In genomic region chr17:81566461-81567126, GRCh38 we compare ENCODE assay signal across 8 cellular contexts. TPM values are rescaled to one million over a fixed set of nuclear protein-coding genes. Genes with fewer than 3 reads are reported as not detected.
DNase-seq lines count a peak whose midpoint lies in the region; ATAC-seq, FAIRE-seq and TF ChIP-seq lines count a peak whose summit lies in the region.

No MANE protein-coding gene starts in this region.

- H3K27ac ChIP-seq in A549 = peak overlapping the region; percentile 88 to 91

- TF ChIP-seq POLR2A in A549 (IDR thresholded peaks at IDR 0.05; ENCODE audit: low read length) = no peak

- 3% methylated on average over 8 of the region's 8 CpGs for WGBS in A549 (ENCODE audit: missing lambda C conversion rate)

- peaks cover 70% of the 10 kb centered on the region for H3K4me1 ChIP-seq in A549

- H3K4me3 ChIP-seq in A549 (peak overlapping the region; percentile 29; the same call in 2 of the 3 replicates), fibroblast of mammary gland (ENCODE audit: control insufficient read depth, low read depth, low read length) (peak overlapping the region; percentile 19)

- CTCF ChIA-PET in A549 (lab: Yijun Ruan, JAX) = interaction anchor here (0.6 to 45.0 kb wide), 14 partner anchors 4 to 312 kb away, joined by 3 to 1604 read pairs (median 4); partner anchors contain the start of gene FAAP100

- ATAC-seq in A549 (peak; percentile 85 to 91), HG03342 (IDR thresholded peaks at IDR 0.05; ENCODE audit: unreplicated experiment) (no peak)

- DNase-seq in A549 (ENCODE audit: low read depth in 1 of 2, low spot score in 1 of 2) (peak; percentile 85 to 89), HTR-8/SVneo (ENCODE audit: insufficient read length, low spot score) (peak; percentile 85), RKO (ENCODE audit: low spot score) (peak; percentile 66), fibroblast of mammary gland (ENCODE audit: low read depth) (peak; percentile 90), posterior cingulate gyrus (peak in 7 of 10 donors; percentile 38 to 87 (median 51)), NCI-H526 (lab: John Stamatoyannopoulos, UW) (no peak)
- DNase-seq in activated CD8-positive, alpha-beta memory T cell treated with anti-CD3 and anti-CD28 coated beads for 24 hours = no peak

- TF ChIP-seq RAD21 in A549 (conservative IDR thresholded peaks at IDR 0.05 in 1 of 2, IDR thresholded peaks at IDR 0.05 in 1 of 2) = peak; percentile 32 to 44

- FAIRE-seq in A549 (lab: Jason Lieb, UNC) (peak; percentile 99), HTR-8/SVneo (lab: Jason Lieb, UNC) (peak; percentile 33)

- intact Hi-C loops in posterior cingulate gyrus (cut with DNase I) = no loop called here

- H3K4me2 ChIP-seq in A549 = peak overlapping the region; percentile 93

- no peak for TF ChIP-seq CTCF in A549 (IDR thresholded peaks at IDR 0.05)
- no peak for TF ChIP-seq CTCF in fibroblast of mammary gland (conservative IDR thresholded peaks at IDR 0.05; ENCODE audit: control insufficient read depth, insufficient read depth, low read depth, low read length)

- H3K9me3 ChIP-seq in A549 = no peaks in the 10 kb centered on the region

- POLR2A ChIA-PET in A549 (lab: Yijun Ruan, JAX) = interaction anchor here (0.5 to 2.5 kb wide), 13 partner anchors 10 to 76 kb away, joined by 3 to 32 read pairs (median 5); partner anchors contain the start of gene FAAP100

- TF ChIP-seq EP300 in A549 (IDR thresholded peaks at IDR 0.05) = peak; percentile 49 to 87; a peak in 3 of 5 replicates

TF ChIP-seq in A549, 52 proteins besides CTCF, POLR2A, EP300 and RAD21 (continues in another document):
- TF ChIP-seq REST (IDR thresholded peaks at IDR 0.05) (no peak), FOSB (CRISPR knock-in tag; IDR thresholded peaks at IDR 0.05) (no peak), FOSL2 (IDR thresholded peaks at IDR 0.05) (peak; percentile 53), FOSL2 (CRISPR knock-in tag; IDR thresholded peaks at IDR 0.05) (peak; percentile 72), RFX5 (IDR thresholded peaks at IDR 0.05) (no peak), NR3C1 (IDR thresholded peaks at IDR 0.05) (no peak), KDM5A (IDR thresholded peaks at IDR 0.05) (no peak), NFE2L2 (conservative IDR thresholded peaks at IDR 0.05; ENCODE audit: low read length) (no peak), GATA3 (IDR thresholded peaks at IDR 0.05; ENCODE audit: borderline replicate concordance) (peak; percentile 86; the same call in 1 of the 2 replicates), POLR2AphosphoS2 (conservative IDR thresholded peaks at IDR 0.05; ENCODE audit: low read length) (no peak), SMC3 (IDR thresholded peaks at IDR 0.05) (peak; percentile 44; the same call in 1 of the 3 replicates), JUNB (IDR thresholded peaks at IDR 0.05) (peak; percentile 87), EHF (CRISPR knock-in tag; IDR thresholded peaks at IDR 0.05) (no peak), EHMT2 (IDR thresholded peaks at IDR 0.05; ENCODE audit: low read depth) (no peak), HDAC2 (IDR thresholded peaks at IDR 0.05) (no peak), CEBPB (IDR thresholded peaks at IDR 0.05) (peak in 1 of 2 experiments; percentile 62; a peak in 2 of 4 replicates), MAFK (IDR thresholded peaks at IDR 0.05; ENCODE audit: partially characterized antibody) (peak; percentile 96), BHLHE40 (IDR thresholded peaks at IDR 0.05; ENCODE audit: low read depth, low read length) (no peak), SREBF2 (IDR thresholded peaks at IDR 0.05) (no peak), HEYL (CRISPR knock-in tag; IDR thresholded peaks at IDR 0.05) (no peak), FOXS1 (CRISPR knock-in tag; IDR thresholded peaks at IDR 0.05) (no peak), RARB (CRISPR knock-in tag; IDR thresholded peaks at IDR 0.05) (no peak), ZSCAN20 (CRISPR knock-in tag; IDR thresholded peaks at IDR 0.05) (no peak), CBX8 (IDR thresholded peaks at IDR 0.05) (no peak), ZNF302 (CRISPR knock-in tag; IDR thresholded peaks at IDR 0.05) (no peak)
- TF ChIP-seq, protein P1, sequence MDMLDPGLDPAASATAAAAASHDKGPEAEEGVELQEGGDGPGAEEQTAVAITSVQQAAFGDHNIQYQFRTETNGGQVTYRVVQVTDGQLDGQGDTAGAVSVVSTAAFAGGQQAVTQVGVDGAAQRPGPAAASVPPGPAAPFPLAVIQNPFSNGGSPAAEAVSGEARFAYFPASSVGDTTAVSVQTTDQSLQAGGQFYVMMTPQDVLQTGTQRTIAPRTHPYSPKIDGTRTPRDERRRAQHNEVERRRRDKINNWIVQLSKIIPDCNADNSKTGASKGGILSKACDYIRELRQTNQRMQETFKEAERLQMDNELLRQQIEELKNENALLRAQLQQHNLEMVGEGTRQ (IDR thresholded peaks at IDR 0.05) = no peak
- TF ChIP-seq, protein P2, sequence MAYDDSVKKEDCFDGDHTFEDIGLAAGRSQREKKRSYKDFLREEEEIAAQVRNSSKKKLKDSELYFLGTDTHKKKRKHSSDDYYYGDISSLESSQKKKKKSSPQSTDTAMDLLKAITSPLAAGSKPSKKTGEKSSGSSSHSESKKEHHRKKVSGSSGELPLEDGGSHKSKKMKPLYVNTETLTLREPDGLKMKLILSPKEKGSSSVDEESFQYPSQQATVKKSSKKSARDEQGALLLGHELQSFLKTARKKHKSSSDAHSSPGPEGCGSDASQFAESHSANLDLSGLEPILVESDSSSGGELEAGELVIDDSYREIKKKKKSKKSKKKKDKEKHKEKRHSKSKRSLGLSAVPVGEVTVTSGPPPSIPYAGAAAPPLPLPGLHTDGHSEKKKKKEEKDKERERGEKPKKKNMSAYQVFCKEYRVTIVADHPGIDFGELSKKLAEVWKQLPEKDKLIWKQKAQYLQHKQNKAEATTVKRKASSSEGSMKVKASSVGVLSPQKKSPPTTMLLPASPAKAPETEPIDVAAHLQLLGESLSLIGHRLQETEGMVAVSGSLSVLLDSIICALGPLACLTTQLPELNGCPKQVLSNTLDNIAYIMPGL (CRISPR knock-in tag; IDR thresholded peaks at IDR 0.05; ENCODE audit: borderline replicate concordance) = no peak
- TF ChIP-seq, protein P3, sequence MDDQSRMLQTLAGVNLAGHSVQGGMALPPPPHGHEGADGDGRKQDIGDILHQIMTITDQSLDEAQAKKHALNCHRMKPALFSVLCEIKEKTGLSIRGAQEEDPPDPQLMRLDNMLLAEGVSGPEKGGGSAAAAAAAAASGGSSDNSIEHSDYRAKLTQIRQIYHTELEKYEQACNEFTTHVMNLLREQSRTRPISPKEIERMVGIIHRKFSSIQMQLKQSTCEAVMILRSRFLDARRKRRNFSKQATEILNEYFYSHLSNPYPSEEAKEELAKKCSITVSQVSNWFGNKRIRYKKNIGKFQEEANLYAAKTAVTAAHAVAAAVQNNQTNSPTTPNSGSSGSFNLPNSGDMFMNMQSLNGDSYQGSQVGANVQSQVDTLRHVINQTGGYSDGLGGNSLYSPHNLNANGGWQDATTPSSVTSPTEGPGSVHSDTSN (IDR thresholded peaks at IDR 0.05) = peak; percentile 63; the same call in 1 of the 2 replicates
- TF ChIP-seq, protein P4, sequence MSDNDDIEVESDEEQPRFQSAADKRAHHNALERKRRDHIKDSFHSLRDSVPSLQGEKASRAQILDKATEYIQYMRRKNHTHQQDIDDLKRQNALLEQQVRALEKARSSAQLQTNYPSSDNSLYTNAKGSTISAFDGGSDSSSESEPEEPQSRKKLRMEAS (IDR thresholded peaks at IDR 0.05) = peak; percentile 78

RNA-seq across cellular contexts. Expression of gene FAAP100, which starts 14.4 kb away (rescaled TPM):
- 5.4 and 7.2 TPM in 2 replicates for polyA plus RNA-seq in A549 (2011; rRNA removed)
- polyA plus RNA-seq in A549 (2012; cell fraction: cytosol; rRNA removed) = 17.3 and 25.1 TPM in 2 replicates
- 52.4 and 75.7 TPM in 2 replicates for polyA plus RNA-seq in A549 (2012; cell fraction: nucleus; rRNA removed)
- 16.2 to 17.7 TPM (median 16.8 TPM) in 3 replicates for polyA plus RNA-seq in A549 (2017; fragmentation: RNase III; extraction: RNeasy Plus Mini Kit Qiagen cat#74134 plus additional on column Dnase treatment)
- 7.8 and 10.0 TPM in 2 replicates for polyA minus RNA-seq in A549 (2011; rRNA and poly(A)+ RNA removed)

RNA-seq across cellular contexts. Expression of gene FSCN2, which starts 38.4 kb away (rescaled TPM):
- 0.84 and 1.2 TPM in 2 replicates for polyA plus RNA-seq in A549 (2011; rRNA removed)
- polyA plus RNA-seq in A549 (2012; cell fraction: cytosol; rRNA removed) = 0.74 and 1.1 TPM in 2 replicates
- 7.5 and 8.3 TPM in 2 replicates for polyA plus RNA-seq in A549 (2012; cell fraction: nucleus; rRNA removed)
- 1.3 to 1.7 TPM (median 1.3 TPM) in 3 replicates for polyA plus RNA-seq in A549 (2017; fragmentation: RNase III; extraction: RNeasy Plus Mini Kit Qiagen cat#74134 plus additional on column Dnase treatment)
- 3.6 and 3.7 TPM in 2 replicates for polyA minus RNA-seq in A549 (2011; rRNA and poly(A)+ RNA removed)

RNA-seq across cellular contexts. Expression of gene ACTG1, which starts 54.0 kb away (rescaled TPM):
- 2,042 and 2,306 TPM in 2 replicates for polyA plus RNA-seq in A549 (2011; rRNA removed)
- polyA plus RNA-seq in A549 (2012; cell fraction: cytosol; rRNA removed) = 14,539 and 15,776 TPM in 2 replicates
- polyA plus RNA-seq in A549 (2012; cell fraction: nucleus; rRNA removed) = 26,089 and 28,335 TPM in 2 replicates
- 7,182 to 8,782 TPM (median 7,263 TPM) in 3 replicates for polyA plus RNA-seq in A549 (2017; fragmentation: RNase III; extraction: RNeasy Plus Mini Kit Qiagen cat#74134 plus additional on column Dnase treatment)
- 2,054 and 3,772 TPM in 2 replicates for polyA minus RNA-seq in A549 (2011; rRNA and poly(A)+ RNA removed)

Comparison
In these comparisons a context has a peak if more than half of its experiments do, and no peak if none do; other contexts are left out.
1. DNase-seq: peak in A549 (2 of 2), HTR-8/SVneo (single experiment), RKO (single experiment), fibroblast of mammary gland (single experiment) and posterior cingulate gyrus (7 of 10); none in NCI-H526 (0 of 2) and activated CD8-positive, alpha-beta memory T cell treated with anti-CD3 and anti-CD28 coated beads for 24 hours (single experiment).